Comparison of ENCODE assay signal across 9 cellular contexts in genomic region chrX:55452825-55453124, GRCh38. TPM values are rescaled to one million over a fixed set of nuclear protein-coding genes. Genes with fewer than 3 reads are reported as not detected.
DNase-seq lines count a peak whose midpoint lies in the region; ATAC-seq lines count a peak whose summit lies in the region.
"Had no signal": no experiment of that assay in that cellular context is flagged by ENCODE, and none has a peak within 500 bp of the region (broad histone marks: within the 10 kb centered on the region; RNA-seq: fewer than 3 reads in every experiment).

No MANE protein-coding gene starts in this region.

- H3K27me3 ChIP-seq in subcutaneous abdominal adipose tissue (ENCODE audit: control insufficient read depth in 5 of 5, insufficient read depth in 4 of 5, low read length in 5 of 5), result no peaks in the 10 kb centered on the region

- DNase-seq in T-helper 1 cell (no peak), immature natural killer cell (no peak), NCI-H82 treated with DMSO at 0.1 percent for 48 hours (lab: John Stamatoyannopoulos, UW; ENCODE audit: unreplicated experiment) (no peak), GDM1 (lab: John Stamatoyannopoulos, UW) (no peak)

- peaks cover 8% of the 10 kb centered on the region for H3K4me1 Mint-ChIP-seq in T-helper 1 cell treated with Interleukin-12 subunit alpha and Interleukin-12 subunit beta and Interleukin-4 antibody, amounts not matched to agents 30 μg/mL and 1 μg/mL, for 36 hours (ENCODE audit: low read depth)
- no peaks in the 10 kb centered on the region for H3K4me1 Mint-ChIP-seq in activated T-helper 17 cell treated with anti-CD3 and anti-CD28 coated beads, Interleukin-2, amount 50 U/mL, for 72 hours
- H3K4me1 Mint-ChIP-seq in immature natural killer cell, result peaks cover 17 to 29% of the 10 kb centered on the region in 2 donors

- no peaks in the 10 kb centered on the region for H3K36me3 ChIP-seq in subcutaneous abdominal adipose tissue (ENCODE audit: control insufficient read depth in 5 of 5, insufficient read depth in 5 of 5, low read length in 5 of 5)

- no peaks in the 10 kb centered on the region for H3K36me3 Mint-ChIP-seq in T-helper 1 cell treated with Interleukin-12 subunit alpha and Interleukin-12 subunit beta and Interleukin-4 antibody, amounts not matched to agents 30 μg/mL and 1 μg/mL, for 36 hours (ENCODE audit: low read depth)
- H3K36me3 Mint-ChIP-seq in activated T-helper 17 cell treated with anti-CD3 and anti-CD28 coated beads, Interleukin-2, amount 50 U/mL, for 72 hours (ENCODE audit: low read depth), result no peaks in the 10 kb centered on the region
- no peaks in the 10 kb centered on the region for H3K36me3 Mint-ChIP-seq in immature natural killer cell

- H3K4me3 Mint-ChIP-seq in T-helper 1 cell treated with Interleukin-12 subunit alpha and Interleukin-12 subunit beta and Interleukin-4 antibody, amounts not matched to agents 30 μg/mL and 1 μg/mL, for 36 hours, result peak overlapping the region; percentile 94
- H3K4me3 Mint-ChIP-seq in activated T-helper 17 cell treated with anti-CD3 and anti-CD28 coated beads, Interleukin-2, amount 50 U/mL, for 72 hours, result peak overlapping the region; percentile 96
- H3K4me3 Mint-ChIP-seq in immature natural killer cell, result peak overlapping the region; percentile 90 to 96 (median 90)

- H3K4me1 ChIP-seq in subcutaneous abdominal adipose tissue (ENCODE audit: control insufficient read depth in 5 of 5, insufficient read depth in 5 of 5, low read length in 5 of 5), result peaks cover 5 to 19% (median 14%) of the 10 kb centered on the region in 5 donors

- H3K27me3 Mint-ChIP-seq in T-helper 1 cell treated with Interleukin-12 subunit alpha and Interleukin-12 subunit beta and Interleukin-4 antibody, amounts not matched to agents 30 μg/mL and 1 μg/mL, for 36 hours (ENCODE audit: low read depth), result no peaks in the 10 kb centered on the region
- no peaks in the 10 kb centered on the region for H3K27me3 Mint-ChIP-seq in activated T-helper 17 cell treated with anti-CD3 and anti-CD28 coated beads, Interleukin-2, amount 50 U/mL, for 72 hours
- H3K27me3 Mint-ChIP-seq in immature natural killer cell (ENCODE audit: low read depth in 3 of 3), result peaks cover 1 to 9% (median 6%) of the 10 kb centered on the region in 3 donors

- peak overlapping the region in 4 of 5 donors; percentile 69 to 78 (median 74) for H3K9ac ChIP-seq in subcutaneous abdominal adipose tissue (ENCODE audit: low read length in 5 of 5)

- peaks cover 0 to 2% (median 0%) of the 10 kb centered on the region in 5 donors for H3K9me3 ChIP-seq in subcutaneous abdominal adipose tissue (ENCODE audit: control insufficient read depth in 5 of 5, low read length in 5 of 5)

- no peak overlapping the region for H3K27ac ChIP-seq in subcutaneous abdominal adipose tissue (ENCODE audit: low read depth, low read length)
- H3K27ac ChIP-seq: C4-2B had no signal

- peaks cover 4% of the 10 kb centered on the region for H3K9me3 Mint-ChIP-seq in T-helper 1 cell treated with Interleukin-12 subunit alpha and Interleukin-12 subunit beta and Interleukin-4 antibody, amounts not matched to agents 30 μg/mL and 1 μg/mL, for 36 hours
- H3K9me3 Mint-ChIP-seq in activated T-helper 17 cell treated with anti-CD3 and anti-CD28 coated beads, Interleukin-2, amount 50 U/mL, for 72 hours, result no peaks in the 10 kb centered on the region
- no peaks in the 10 kb centered on the region for H3K9me3 Mint-ChIP-seq in immature natural killer cell

- peak overlapping the region; percentile 92 for H3K27ac Mint-ChIP-seq in T-helper 1 cell treated with Interleukin-12 subunit alpha and Interleukin-12 subunit beta and Interleukin-4 antibody, amounts not matched to agents 30 μg/mL and 1 μg/mL, for 36 hours
- peak overlapping the region; percentile 89 for H3K27ac Mint-ChIP-seq in activated T-helper 17 cell treated with anti-CD3 and anti-CD28 coated beads, Interleukin-2, amount 50 U/mL, for 72 hours
- peak overlapping the region; percentile 41 to 93 (median 92) for H3K27ac Mint-ChIP-seq in immature natural killer cell

- peak; percentile 32 for ATAC-seq in activated T-helper 17 cell treated with anti-CD3 and anti-CD28 coated beads, Interleukin-2, amount 50 U/mL, for 72 hours (replicated peaks)
- ATAC-seq in HG03460 (IDR thresholded peaks at IDR 0.05; ENCODE audit: unreplicated experiment), result no peak

- peak overlapping the region; percentile 72 to 90 (median 78) for H3K4me3 ChIP-seq in subcutaneous abdominal adipose tissue (ENCODE audit: low read depth in 1 of 5, low read length in 5 of 5)

RNA-seq across cellular contexts. Expression of gene MAGEH1, which starts 0.8 kb away (rescaled TPM):
- 10 to 100 TPM; 13.9 to 14.5 TPM for total RNA-seq in activated T-helper 17 cell treated with anti-CD3 and anti-CD28 coated beads, Interleukin-2, amount 50 U/mL, for 72 hours
- polyA plus RNA-seq in immature natural killer cell, result 10 to 100 TPM; 26.7 to 29.7 (median 27.0) TPM

RNA-seq across cellular contexts. Expression of gene USP51, which starts 36.9 kb away (rescaled TPM):
- 1 to 10 TPM; 2.0 to 3.0 TPM for total RNA-seq in activated T-helper 17 cell treated with anti-CD3 and anti-CD28 coated beads, Interleukin-2, amount 50 U/mL, for 72 hours
- polyA plus RNA-seq in immature natural killer cell, result under 1 TPM in 1 of 3 donors, not detected in 2; 0.25 TPM
